In the genomic region with DNA sequence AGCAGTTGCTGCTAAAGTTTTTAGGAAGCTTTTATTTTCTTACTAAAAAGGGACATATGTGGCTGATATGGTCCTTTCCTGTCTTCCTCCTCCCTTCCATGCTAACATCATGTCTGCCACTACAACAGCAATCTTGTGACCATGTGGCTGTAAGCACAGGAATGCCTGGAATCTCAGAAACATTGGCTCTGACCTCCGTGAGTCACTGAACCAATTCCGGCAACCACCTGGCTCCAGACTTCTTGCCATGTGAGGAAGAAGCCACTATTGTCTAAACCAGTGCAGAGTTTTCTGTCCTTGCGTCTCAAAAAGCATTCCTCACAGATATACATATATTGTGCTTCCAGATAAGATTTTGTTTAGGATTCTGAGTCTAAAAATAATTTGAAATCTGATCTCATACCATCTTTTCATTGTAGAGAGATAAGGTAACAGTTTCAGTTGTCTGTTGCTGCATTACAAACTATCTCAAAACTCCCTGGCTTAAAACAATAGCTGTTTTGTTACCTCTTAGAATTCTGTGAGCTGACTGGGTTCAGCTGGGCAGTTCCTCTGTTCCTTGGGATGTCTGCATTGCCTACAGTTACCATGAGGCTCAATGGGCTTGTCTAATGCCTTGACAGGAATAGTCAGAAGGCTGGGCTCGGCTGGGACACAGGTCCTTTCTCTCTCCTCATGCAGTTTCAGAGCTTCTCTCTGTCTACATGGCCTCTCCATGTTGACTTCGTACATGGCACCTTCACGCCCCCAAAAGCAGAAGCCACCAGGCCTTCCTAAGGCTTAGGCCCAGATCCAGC, we compare ENCODE assay signal across 10 cellular contexts.
DNase-seq lines count a peak whose midpoint lies in the region; ATAC-seq and TF ChIP-seq lines count a peak whose summit lies in the region.
"Had no signal": no experiment of that assay in that cellular context is flagged by ENCODE, and none has a peak within 500 bp of the region (broad histone marks: within the 10 kb centered on the region; RNA-seq: fewer than 3 reads in every experiment).

No MANE protein-coding gene starts in this region.

- peaks cover 23% of the 10 kb centered on the region for H3K4me1 Mint-ChIP-seq in MCF 10A (ENCODE audit: insufficient read depth, unreplicated experiment)
- no peaks in the 10 kb centered on the region for H3K4me1 Mint-ChIP-seq in activated T-cell treated with anti-CD3 and anti-CD28 coated beads, Interleukin-2, amount 50 U/mL, for 24 hours (ENCODE audit: low read depth)
- H3K4me1 Mint-ChIP-seq: activated B cell treated with CpG ODN at 0.5 μM for 24 hours had no signal

- peak overlapping the region; percentile 91 for H3K27ac ChIP-seq in skeletal muscle tissue (ENCODE audit: low read depth, low read length)

- peak overlapping the region; percentile 80 for H3K27ac Mint-ChIP-seq in MCF 10A (ENCODE audit: low read depth, unreplicated experiment)
- no peak overlapping the region for H3K27ac Mint-ChIP-seq in activated T-cell treated with anti-CD3 and anti-CD28 coated beads, Interleukin-2, amount 50 U/mL, for 24 hours
- H3K27ac Mint-ChIP-seq: activated B cell treated with CpG ODN at 0.5 μM for 24 hours had no signal

- TF ChIP-seq CTCF in HFF-Myc (IDR thresholded peaks at IDR 0.05; ENCODE audit: low read depth, low read length, missing control alignments) (no peak), MCF 10A (IDR thresholded peaks at IDR 0.05; ENCODE audit: unreplicated experiment) (no peak)

- H3K4me3 Mint-ChIP-seq in MCF 10A (ENCODE audit: unreplicated experiment), result no peak overlapping the region
- no peak overlapping the region for H3K4me3 Mint-ChIP-seq in activated T-cell treated with anti-CD3 and anti-CD28 coated beads, Interleukin-2, amount 50 U/mL, for 24 hours
- H3K4me3 Mint-ChIP-seq: activated B cell treated with CpG ODN at 0.5 μM for 24 hours had no signal

- intact Hi-C loops in MCF 10A (cut with micrococcal nuclease), result no loop called here

- H3K9me3 ChIP-seq in skeletal muscle tissue (ENCODE audit: control insufficient read depth in 3 of 3, low read length in 3 of 3), result no peaks in the 10 kb centered on the region

- H3K4me1 ChIP-seq in skeletal muscle tissue (ENCODE audit: control insufficient read depth in 3 of 3, insufficient read depth in 3 of 3, low read length in 3 of 3), result peaks cover 12 to 15% (median 13%) of the 10 kb centered on the region in 3 donors

- no peaks in the 10 kb centered on the region for H3K36me3 ChIP-seq in skeletal muscle tissue (ENCODE audit: control insufficient read depth in 3 of 3, insufficient read depth in 3 of 3, low read length in 3 of 3)

- H3K9ac ChIP-seq in skeletal muscle tissue (ENCODE audit: low read depth in 1 of 3, low read length in 3 of 3), result peak overlapping the region in 1 of 3 donors; percentile 4

- POLR2A ChIA-PET in MCF 10A (lab: Yijun Ruan, JAX), result interaction anchor here (0.7 to 1.5 kb wide), 5 partner anchors 92 to 222 kb away, joined by 3 to 4 read pairs (median 3); no protein-coding TSS in a partner anchor

- no peaks in the 10 kb centered on the region for H3K9me3 Mint-ChIP-seq in MCF 10A (ENCODE audit: unreplicated experiment)
- H3K9me3 Mint-ChIP-seq in activated T-cell treated with anti-CD3 and anti-CD28 coated beads, Interleukin-2, amount 50 U/mL, for 24 hours, result no peaks in the 10 kb centered on the region
- H3K9me3 Mint-ChIP-seq: activated B cell treated with CpG ODN at 0.5 μM for 24 hours had no signal

- H3K4me3 ChIP-seq in HFF-Myc (replicated peaks; ENCODE audit: low read depth, low read length) (no peak overlapping the region), skeletal muscle tissue (ENCODE audit: low read length in 3 of 3) (no peak overlapping the region)

- CTCF ChIA-PET in MCF 10A (lab: Yijun Ruan, JAX), result interaction anchor here (0.6 to 1.7 kb wide), 9 partner anchors 47 to 333 kb away, joined by 3 to 6 read pairs (median 4); no protein-coding TSS in a partner anchor

- no peaks in the 10 kb centered on the region for H3K36me3 Mint-ChIP-seq in MCF 10A (ENCODE audit: insufficient read depth, unreplicated experiment)
- no peaks in the 10 kb centered on the region for H3K36me3 Mint-ChIP-seq in activated T-cell treated with anti-CD3 and anti-CD28 coated beads, Interleukin-2, amount 50 U/mL, for 24 hours (ENCODE audit: low read depth)

- ATAC-seq in HG03565 (IDR thresholded peaks at IDR 0.05; ENCODE audit: unreplicated experiment) (no peak), HG03354 (IDR thresholded peaks at IDR 0.05; ENCODE audit: poor library complexity, severe bottlenecking, unreplicated experiment) (no peak)

- H3K27me3 Mint-ChIP-seq in MCF 10A (ENCODE audit: insufficient read depth, unreplicated experiment), result no peaks in the 10 kb centered on the region
- H3K27me3 Mint-ChIP-seq in activated T-cell treated with anti-CD3 and anti-CD28 coated beads, Interleukin-2, amount 50 U/mL, for 24 hours, result peaks cover 11% of the 10 kb centered on the region
- H3K27me3 Mint-ChIP-seq: activated B cell treated with CpG ODN at 0.5 μM for 24 hours had no signal

- no peaks in the 10 kb centered on the region for H3K27me3 ChIP-seq in skeletal muscle tissue (ENCODE audit: control insufficient read depth in 3 of 3, insufficient read depth in 3 of 3, low read length in 3 of 3)

- peak; percentile 98 for DNase-seq in HFF-Myc (ENCODE audit: extremely low read depth, low read depth)
- DNase-seq in MCF 10A (ENCODE audit: unreplicated experiment), result peak; percentile 82
- DNase-seq in iPS DF 19.7 (ENCODE audit: low read depth, low spot score), result peak; percentile 78
- no peak for DNase-seq in activated CD4-positive, alpha-beta T cell treated with anti-CD3 and anti-CD28 coated beads for 1 hour
- DNase-seq in activated T-cell treated with anti-CD3 and anti-CD28 coated beads, Interleukin-2, amount 50 U/mL, for 24 hours, result no peak
- DNase-seq: activated B cell treated with CpG ODN at 0.5 μM for 24 hours, Karpas-422 had no signal

- BruUV-seq in MCF 10A (replicated peaks; lab: Mats Ljungman, UMichigan), result no TSS peak

Comparison
In these comparisons a context has a peak if more than half of its experiments do, and no peak if none do; other contexts are left out.
1. DNase-seq: peak in HFF-Myc (single experiment), MCF 10A (single experiment) and iPS DF 19.7 (single experiment); none in activated CD4-positive, alpha-beta T cell treated with anti-CD3 and anti-CD28 coated beads for 1 hour (single experiment) and activated T-cell treated with anti-CD3 and anti-CD28 coated beads, Interleukin-2, amount 50 U/mL, for 24 hours (single experiment).